Comparison of ENCODE assay signal across 16 cellular contexts in the genomic region with DNA sequence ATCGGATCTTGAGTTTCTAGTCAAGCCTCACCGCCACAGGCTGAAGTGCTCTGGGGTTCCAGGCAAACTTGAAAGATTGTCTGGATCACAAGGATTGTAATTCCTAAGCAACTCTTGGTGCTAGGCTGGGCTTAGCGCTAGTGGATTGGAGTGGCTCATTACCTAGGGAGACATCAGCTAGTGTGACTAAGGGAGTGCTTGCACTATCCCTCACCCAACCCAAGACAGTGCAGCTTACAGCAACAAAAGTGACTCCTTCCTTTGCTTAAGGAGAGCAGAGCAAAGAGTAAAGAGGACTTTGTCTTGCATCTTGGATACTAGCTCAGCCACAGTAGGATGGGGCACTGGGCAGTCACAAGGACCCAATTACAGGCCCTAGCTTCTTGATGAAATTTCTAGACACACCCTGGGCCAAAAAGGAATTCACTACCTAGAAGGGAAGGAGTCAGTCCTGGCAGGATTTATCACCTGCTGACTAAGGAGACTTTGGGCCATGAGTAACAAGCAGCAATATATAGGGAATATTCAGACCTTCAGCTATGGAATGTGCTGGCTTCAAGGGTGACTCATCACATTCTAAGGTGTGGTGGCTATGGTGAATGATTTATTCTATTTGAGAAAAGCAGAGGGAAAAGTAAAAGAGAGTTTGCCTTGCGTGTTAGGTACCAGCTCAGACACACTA.
DNase-seq lines count a peak whose midpoint lies in the region; ATAC-seq and TF ChIP-seq lines count a peak whose summit lies in the region.
"Had no signal": no experiment of that assay in that cellular context is flagged by ENCODE, and none has a peak within 500 bp of the region (broad histone marks: within the 10 kb centered on the region; RNA-seq: fewer than 3 reads in every experiment).

No MANE protein-coding gene starts in this region.

- H3K4me1 Mint-ChIP-seq in Calu3 (ENCODE audit: low read depth, unreplicated experiment), result peaks cover 8% of the 10 kb centered on the region

- 83 to 96% (median 95%) methylated on average over 4 of the region's 4 CpGs for WGBS in spleen, 5 donors

- no peaks in the 10 kb centered on the region for H3K36me3 Mint-ChIP-seq in Calu3 (ENCODE audit: insufficient read depth, unreplicated experiment)

- no TSS peak for BruUV-seq in Calu3 (replicated peaks; lab: Mats Ljungman, UMichigan)

- intact Hi-C loops in Calu3 (cut with micrococcal nuclease; ENCODE audit: unreplicated experiment) (no loop called here), left lung (cut with DNase I) (no loop called here), spleen (cut with DNase I; ENCODE audit: low total_unique reads) (no loop called here)

- H3K27me3 ChIP-seq in brain microvascular endothelial cell (replicated peaks) (no peaks in the 10 kb centered on the region), left lung (no peaks in the 10 kb centered on the region), spleen (replicated peaks in 1 of 7) (no peaks in the 10 kb centered on the region)

- no peaks in the 10 kb centered on the region for H3K4me1 ChIP-seq in left lung
- H3K4me1 ChIP-seq in spleen, result no peaks in the 10 kb centered on the region

- TF ChIP-seq CTCF in Calu3 (IDR thresholded peaks at IDR 0.05; ENCODE audit: unreplicated experiment), result no peak
- TF ChIP-seq CTCF in brain microvascular endothelial cell (IDR thresholded peaks at IDR 0.05; ENCODE audit: low read depth, low read length, missing control alignments), result no peak
- TF ChIP-seq CTCF in left lung (IDR thresholded peaks at IDR 0.05), result no peak
- no peak for TF ChIP-seq CTCF in spleen (IDR thresholded peaks at IDR 0.05 in 8 of 11, conservative IDR thresholded peaks at IDR 0.05 in 3 of 11)

- no peaks in the 10 kb centered on the region for H3K9me3 Mint-ChIP-seq in Calu3 (ENCODE audit: low read depth, unreplicated experiment)
- H3K9me3 Mint-ChIP-seq: activated T-helper 1 cell treated with anti-CD3 and anti-CD28 coated beads, Interleukin-12 subunit alpha, Interleukin-12 subunit beta, Interleukin-2, Interleukin-4 antibody, amounts not matched to agents 30 ng/mL and 10 ng/mL and 1 ng/mL, durations not matched to agents 14 hours and 24 hours and 36 hours had no signal

- no peaks in the 10 kb centered on the region for H3K9me3 ChIP-seq in left lung
- H3K9me3 ChIP-seq in spleen, result no peaks in the 10 kb centered on the region

- DNase-seq in Calu3, result peak; percentile 34
- DNase-seq in LHCN-M2 (ENCODE audit: low read depth), result peak; percentile 2
- peak; percentile 49 for DNase-seq in brain microvascular endothelial cell
- no peak for DNase-seq in left lung
- DNase-seq in stimulated activated naive CD8-positive, alpha-beta T cell treated with anti-CD3 and anti-CD28 coated beads, Interleukin-15, Interleukin-2, amounts not matched to agents 100 U/mL and 50 U/mL, for 24 hours, result no peak
- no peak for DNase-seq in spleen
- DNase-seq: activated CD4-positive, alpha-beta T cell treated with anti-CD3 and anti-CD28 coated beads, Interleukin-2, amount 50 U/mL, for 4 hours; foreskin fibroblast; midbrain; NCI-H2029; NCI-H748 treated with DMSO at 0.1 percent for 48 hours; SHP77 treated with DMSO at 0.1 percent for 48 hours; stimulated activated CD4-positive, alpha-beta T cell treated with anti-CD3 and anti-CD28 coated beads, Interleukin-12 subunit alpha, Interleukin-12 subunit beta, amount 100 ng/mL, for 4 hours had no signal

- H3K27me3 Mint-ChIP-seq in Calu3 (ENCODE audit: unreplicated experiment), result no peaks in the 10 kb centered on the region

- CTCF ChIA-PET in Calu3 (lab: Charles Lee), result no interaction called here

- H3K27ac Mint-ChIP-seq in Calu3 (ENCODE audit: unreplicated experiment), result peak overlapping the region; percentile 56
- H3K27ac Mint-ChIP-seq: activated T-helper 1 cell treated with anti-CD3 and anti-CD28 coated beads, Interleukin-12 subunit alpha, Interleukin-12 subunit beta, Interleukin-2, Interleukin-4 antibody, amounts not matched to agents 30 ng/mL and 10 ng/mL and 1 ng/mL, durations not matched to agents 14 hours and 24 hours and 36 hours had no signal

- in situ Hi-C loops in brain microvascular endothelial cell (cut with HindIII; ENCODE audit: low pct_ligation_motif_present, low sequenced_read_pairs), result no loop called here

- H3K4me3 Mint-ChIP-seq in Calu3 (ENCODE audit: low read depth, unreplicated experiment), result no peak overlapping the region
- H3K4me3 Mint-ChIP-seq: activated T-helper 1 cell treated with anti-CD3 and anti-CD28 coated beads, Interleukin-12 subunit alpha, Interleukin-12 subunit beta, Interleukin-2, Interleukin-4 antibody, amounts not matched to agents 30 ng/mL and 10 ng/mL and 1 ng/mL, durations not matched to agents 14 hours and 24 hours and 36 hours had no signal

- TF ChIP-seq POLR2A in spleen (IDR thresholded peaks at IDR 0.05), result no peak

- H3K36me3 ChIP-seq in brain microvascular endothelial cell (replicated peaks), result no peaks in the 10 kb centered on the region
- H3K36me3 ChIP-seq in left lung, result no peaks in the 10 kb centered on the region
- no peaks in the 10 kb centered on the region for H3K36me3 ChIP-seq in spleen

- H3K27ac ChIP-seq in brain microvascular endothelial cell (no peak overlapping the region), left lung (no peak overlapping the region), spleen (no peak overlapping the region)

- ATAC-seq in left lung (peak; percentile 18), GM21786 (IDR thresholded peaks at IDR 0.05; ENCODE audit: unreplicated experiment) (no peak), GM19452 (IDR thresholded peaks at IDR 0.05; ENCODE audit: unreplicated experiment) (no peak)
- ATAC-seq in stimulated activated naive CD8-positive, alpha-beta T cell treated with anti-CD3 and anti-CD28 coated beads, Interleukin-15, Interleukin-2, amounts not matched to agents 100 U/mL and 50 U/mL, for 24 hours, result no peak

- H3K4me3 ChIP-seq in brain microvascular endothelial cell (ENCODE audit: low read depth, low read length) (no peak overlapping the region), left lung (no peak overlapping the region), spleen (no peak overlapping the region)

Comparison
In these comparisons a context has a peak if more than half of its experiments do, and no peak if none do; other contexts are left out.
1. DNase-seq: peak in Calu3 (single experiment), LHCN-M2 (single experiment) and brain microvascular endothelial cell (single experiment); none in left lung (0 of 2), stimulated activated naive CD8-positive, alpha-beta T cell treated with anti-CD3 and anti-CD28 coated beads, Interleukin-15, Interleukin-2, amounts not matched to agents 100 U/mL and 50 U/mL, for 24 hours (single experiment) and spleen (single experiment).